ENCODE assay signal across 19 cellular contexts in the genomic region with DNA sequence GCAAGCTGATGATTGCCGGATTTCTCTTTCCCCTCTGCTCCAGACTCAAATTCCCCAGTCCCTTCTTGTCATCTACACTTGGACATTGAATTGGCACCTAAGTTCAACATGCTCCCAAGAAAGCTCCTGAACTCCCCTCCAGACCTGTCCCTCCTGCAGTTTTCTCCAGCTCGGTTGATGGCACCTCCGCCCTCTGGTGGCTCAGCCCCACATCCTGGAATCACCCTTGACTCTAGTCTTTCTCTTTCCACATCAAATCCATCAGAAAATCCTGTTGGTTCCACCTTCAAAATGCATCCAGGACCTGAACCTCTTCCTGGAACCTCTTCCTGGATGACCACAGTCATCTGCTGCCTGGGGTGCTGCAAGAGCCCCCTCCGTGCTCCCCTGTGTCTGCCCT.
DNase-seq lines count a peak whose midpoint lies in the region; ATAC-seq and TF ChIP-seq lines count a peak whose summit lies in the region.
"Had no signal": no experiment of that assay in that cellular context is flagged by ENCODE, and none has a peak within 500 bp of the region (broad histone marks: within the 10 kb centered on the region; RNA-seq: fewer than 3 reads in every experiment).

No MANE protein-coding gene starts in this region.

- no peaks in the 10 kb centered on the region for H3K36me3 ChIP-seq in cardiac muscle cell
- no peaks in the 10 kb centered on the region for H3K36me3 ChIP-seq in left ventricle myocardium inferior
- no peaks in the 10 kb centered on the region for H3K36me3 ChIP-seq in adipocyte (ENCODE audit: control insufficient read depth, insufficient read depth, low read length, severe bottlenecking)

- no peak overlapping the region for H3K4me3 ChIP-seq in cardiac muscle cell
- H3K4me3 ChIP-seq in left ventricle myocardium inferior = no peak overlapping the region
- no peak overlapping the region for H3K4me3 ChIP-seq in adipocyte (ENCODE audit: low read length)
- H3K4me3 ChIP-seq: SK-N-MC had no signal

- H3K27ac ChIP-seq in cardiac muscle cell = no peak overlapping the region
- no peak overlapping the region for H3K27ac ChIP-seq in left ventricle myocardium inferior (replicated peaks)
- H3K27ac ChIP-seq: SK-N-MC had no signal

- no peak overlapping the region for H3K4me3 Mint-ChIP-seq in naive thymus-derived CD8-positive, alpha-beta T cell
- H3K4me3 Mint-ChIP-seq: IgD-negative memory B cell had no signal

- H3K9me3 Mint-ChIP-seq in naive thymus-derived CD8-positive, alpha-beta T cell = peaks cover 0 to 2% (median 0%) of the 10 kb centered on the region in 9 donors
- H3K9me3 Mint-ChIP-seq: IgD-negative memory B cell had no signal

- DNase-seq in cardiac muscle cell (ENCODE audit: low read depth in 1 of 2, low spot score in 1 of 2) (no peak), left ventricle myocardium inferior (no peak), adipocyte (ENCODE audit: low read depth) (peak; percentile 2), islet precursor cell (peak; percentile 51), DMS153 (lab: John Stamatoyannopoulos, UW) (no peak), AG08396 (ENCODE audit: low spot score) (no peak)
- DNase-seq in naive thymus-derived CD8-positive, alpha-beta T cell = no peak
- DNase-seq: 8988T, DMS79, GOT3, MV-4-11, NCI-H1436, NCI-H2029 treated with DMSO at 0.1 percent for 48 hours, NCI-H524 treated with DMSO at 0.1 percent for 48 hours, T-helper 1 cell had no signal

- no peak for ATAC-seq in HG03521 (IDR thresholded peaks at IDR 0.05; ENCODE audit: unreplicated experiment)
- no peak for ATAC-seq in naive thymus-derived CD8-positive, alpha-beta T cell
- ATAC-seq: Right ventricle myocardium inferior had no signal

- H3K4me1 Mint-ChIP-seq in naive thymus-derived CD8-positive, alpha-beta T cell = no peaks in the 10 kb centered on the region

- H3K27me3 ChIP-seq in cardiac muscle cell (no peaks in the 10 kb centered on the region), left ventricle myocardium inferior (ENCODE audit: low read depth) (peaks cover 13% of the 10 kb centered on the region), adipocyte (replicated peaks; ENCODE audit: control insufficient read depth, insufficient read depth, low read length) (peaks cover 43% of the 10 kb centered on the region)

- TF ChIP-seq CTCF in cardiac muscle cell (IDR thresholded peaks at IDR 0.05; ENCODE audit: low read depth, low read length) = peak; percentile 2
- no peak for TF ChIP-seq CTCF in left ventricle myocardium inferior (IDR thresholded peaks at IDR 0.05; ENCODE audit: borderline replicate concordance)

- H3K4me1 ChIP-seq in cardiac muscle cell (ENCODE audit: low read depth) (no peaks in the 10 kb centered on the region), left ventricle myocardium inferior (no peaks in the 10 kb centered on the region), adipocyte (ENCODE audit: control insufficient read depth, insufficient read depth, low read length) (no peaks in the 10 kb centered on the region)

- no peaks in the 10 kb centered on the region for H3K36me3 Mint-ChIP-seq in naive thymus-derived CD8-positive, alpha-beta T cell
- H3K36me3 Mint-ChIP-seq: IgD-negative memory B cell had no signal

- POLR2A ChIA-PET in naive thymus-derived CD8-positive, alpha-beta T cell (lab: Charles Lee) = no interaction called here

- H3K27ac Mint-ChIP-seq in naive thymus-derived CD8-positive, alpha-beta T cell = no peak overlapping the region
- H3K27ac Mint-ChIP-seq: IgD-negative memory B cell had no signal

- intact Hi-C loops in left ventricle myocardium inferior (cut with micrococcal nuclease) = no loop called here

- H3K27me3 Mint-ChIP-seq in naive thymus-derived CD8-positive, alpha-beta T cell = peaks cover 2 to 22% (median 9%) of the 10 kb centered on the region in 5 donors

- H3K9me3 ChIP-seq in cardiac muscle cell (ENCODE audit: low read depth) (no peaks in the 10 kb centered on the region), left ventricle myocardium inferior (replicated peaks) (peaks cover 9% of the 10 kb centered on the region), adipocyte (ENCODE audit: control insufficient read depth, low read length) (peaks cover 12% of the 10 kb centered on the region)

- H3K9ac ChIP-seq in adipocyte (ENCODE audit: low read length) = no peak overlapping the region

Comparison
In these comparisons a context has a peak if more than half of its experiments do, and no peak if none do; other contexts are left out.
1. DNase-seq: peak in adipocyte (single experiment) and islet precursor cell (single experiment); none in cardiac muscle cell (0 of 2), left ventricle myocardium inferior (single experiment), DMS153 (single experiment), AG08396 (single experiment) and naive thymus-derived CD8-positive, alpha-beta T cell (0 of 10).